In genomic region chr16:12097523-12098428, GRCh38 we compare ENCODE assay signal across 11 cellular contexts.
DNase-seq lines count a peak whose midpoint lies in the region; ATAC-seq and TF ChIP-seq lines count a peak whose summit lies in the region.
"Had no signal": no experiment of that assay in that cellular context is flagged by ENCODE, and none has a peak within 500 bp of the region (broad histone marks: within the 10 kb centered on the region; RNA-seq: fewer than 3 reads in every experiment).

No MANE protein-coding gene starts in this region.

- no peak for TF ChIP-seq EP300 in ovary (IDR thresholded peaks at IDR 0.05)

- H3K27me3 Mint-ChIP-seq in WTC11 (ENCODE audit: low read depth), result no peaks in the 10 kb centered on the region; the same call in 1 of the 2 replicates

- peaks cover 7% of the 10 kb centered on the region; the same call in 1 of the 2 replicates for H3K9me3 Mint-ChIP-seq in WTC11
- H3K9me3 Mint-ChIP-seq: activated T-helper 1 cell treated with anti-CD3 and anti-CD28 coated beads, Interleukin-12 subunit alpha, Interleukin-12 subunit beta, Interleukin-2, Interleukin-4 antibody, amounts not matched to agents 30 ng/mL and 10 ng/mL and 1 ng/mL, durations not matched to agents 14 hours and 24 hours and 36 hours had no signal

- H3K9ac ChIP-seq in BLaER1, result peak overlapping the region; percentile 9

- H3K4me3 ChIP-seq in BLaER1 (no peak overlapping the region), ovary (no peak overlapping the region)

- peaks cover 20% of the 10 kb centered on the region; the same call in 1 of the 2 replicates for H3K36me3 ChIP-seq in BLaER1
- H3K36me3 ChIP-seq in ovary, result no peaks in the 10 kb centered on the region

- H3K4me2 ChIP-seq in BLaER1, result peak overlapping the region; percentile 66

- 31 to 46% (median 38%) methylated on average over 20 of the region's 20 CpGs for WGBS in ovary, 3 donors

- ATAC-seq in WTC11 (no peak), HG02798 (IDR thresholded peaks at IDR 0.05; ENCODE audit: poor library complexity, unreplicated experiment) (no peak)
- ATAC-seq: Panc1 had no signal

- H4K20me1 ChIP-seq in BLaER1, result no peaks in the 10 kb centered on the region

- peaks cover 70% of the 10 kb centered on the region for H3K4me1 ChIP-seq in BLaER1
- peaks cover 22% of the 10 kb centered on the region for H3K4me1 ChIP-seq in ovary (ENCODE audit: insufficient read depth)

- DNase-seq in WTC11 (ENCODE audit: low spot score) (no peak), cardiac septum (ENCODE audit: low spot score) (peak; percentile 73), ovary (peak; percentile 75 to 82 (median 80)), kidney glomerular epithelial cell (lab: John Stamatoyannopoulos, UW) (no peak)
- no peak for DNase-seq in activated CD4-positive, alpha-beta T cell treated with anti-CD3 and anti-CD28 coated beads for 4 hours
- no peak for DNase-seq in activated CD4-positive, CD25-positive, alpha-beta regulatory T cell treated with anti-CD3 and anti-CD28 coated beads, Interleukin-2, amount 50 U/mL, for 72 hours
- DNase-seq: stimulated activated CD4-positive, alpha-beta T cell treated with anti-CD3 and anti-CD28 coated beads, Interleukin-4, amount 100 ng/mL, for 24 hours had no signal

- CTCF ChIA-PET in WTC11 (lab: Charles Lee), result interaction anchor here (0.6 to 6.6 kb wide), 19 partner anchors 10 to 220 kb away, joined by 3 to 75 read pairs (median 4); no protein-coding TSS in a partner anchor

- peak overlapping the region; percentile 57; the same call in 1 of the 2 replicates for H3K27ac Mint-ChIP-seq in WTC11
- H3K27ac Mint-ChIP-seq: activated T-helper 1 cell treated with anti-CD3 and anti-CD28 coated beads, Interleukin-12 subunit alpha, Interleukin-12 subunit beta, Interleukin-2, Interleukin-4 antibody, amounts not matched to agents 30 ng/mL and 10 ng/mL and 1 ng/mL, durations not matched to agents 14 hours and 24 hours and 36 hours had no signal

- H3K4me1 Mint-ChIP-seq in WTC11, result peaks cover 43% of the 10 kb centered on the region

- no peak for TF ChIP-seq POLR2A in ovary (IDR thresholded peaks at IDR 0.05)

- H3K36me3 Mint-ChIP-seq in WTC11, result no peaks in the 10 kb centered on the region; the same call in 1 of the 2 replicates

- peak overlapping the region; percentile 64 for H3K27ac ChIP-seq in BLaER1
- H3K27ac ChIP-seq in ovary, result peak overlapping the region in 1 of 2 donors; percentile 85

- no peaks in the 10 kb centered on the region for H3K9me3 ChIP-seq in BLaER1
- no peaks in the 10 kb centered on the region for H3K9me3 ChIP-seq in ovary

- H3K4me3 Mint-ChIP-seq in WTC11, result no peak overlapping the region
- H3K4me3 Mint-ChIP-seq: activated T-helper 1 cell treated with anti-CD3 and anti-CD28 coated beads, Interleukin-12 subunit alpha, Interleukin-12 subunit beta, Interleukin-2, Interleukin-4 antibody, amounts not matched to agents 30 ng/mL and 10 ng/mL and 1 ng/mL, durations not matched to agents 14 hours and 24 hours and 36 hours had no signal

- no peaks in the 10 kb centered on the region for H3K27me3 ChIP-seq in BLaER1
- H3K27me3 ChIP-seq in ovary, result no peaks in the 10 kb centered on the region

- POLR2A ChIA-PET in WTC11 (lab: Charles Lee), result interaction anchor here (1.0 kb wide), 1 partner anchor 30 kb away, joined by 4 read pairs; no protein-coding TSS in a partner anchor

- TF ChIP-seq CTCF in WTC11 (IDR thresholded peaks at IDR 0.05) (no peak), ovary (IDR thresholded peaks at IDR 0.05) (no peak)

- intact Hi-C loops in cardiac septum (cut with DNase I), result loop anchor here (5.0 to 10.0 kb wide), 3 partner anchors 157 to 717 kb away; no protein-coding TSS in a partner anchor
- intact Hi-C loops in ovary (cut with DNase I), result loop anchor here in 2 of 4 donors (10.0 kb wide), 5 partner anchors 67 to 717 kb away; no protein-coding TSS in a partner anchor

TF ChIP-seq in WTC11, 78 proteins besides CTCF, POLR2A, EP300 and RAD21:
- TF ChIP-seq CREM (CRISPR knock-in tag; IDR thresholded peaks at IDR 0.05) (no peak), GABPB1 (CRISPR knock-in tag; IDR thresholded peaks at IDR 0.05) (peak; percentile 100)

Comparison
In these comparisons a context has a peak if more than half of its experiments do, and no peak if none do; other contexts are left out.
1. DNase-seq: peak in cardiac septum (single experiment) and ovary (5 of 5); none in WTC11 (single experiment), activated CD4-positive, alpha-beta T cell treated with anti-CD3 and anti-CD28 coated beads for 4 hours (0 of 2), activated CD4-positive, CD25-positive, alpha-beta regulatory T cell treated with anti-CD3 and anti-CD28 coated beads, Interleukin-2, amount 50 U/mL, for 72 hours (single experiment) and kidney glomerular epithelial cell (single experiment).